ENCODE assay signal across 3 cellular contexts in genomic region chr19:34879563-34879962, GRCh38.
TF ChIP-seq lines count a peak whose summit lies in the region.

No MANE protein-coding gene starts in this region.

TF ChIP-seq in A549, 52 proteins besides CTCF, POLR2A, EP300 and RAD21:
- TF ChIP-seq BCL3 (IDR thresholded peaks at IDR 0.05) (no peak), CHD4 (IDR thresholded peaks at IDR 0.05; ENCODE audit: borderline replicate concordance) (no peak), ZC3H11A (IDR thresholded peaks at IDR 0.05) (no peak), CBX2 (IDR thresholded peaks at IDR 0.05; ENCODE audit: borderline replicate concordance, low read depth) (no peak), HES2 (IDR thresholded peaks at IDR 0.05) (no peak), SMC3 (IDR thresholded peaks at IDR 0.05) (no peak), RFX5 (IDR thresholded peaks at IDR 0.05) (no peak), NR3C1 (IDR thresholded peaks at IDR 0.05) (no peak), CHD2 (IDR thresholded peaks at IDR 0.05; ENCODE audit: low read length, partially characterized antibody) (no peak), ESRRA (IDR thresholded peaks at IDR 0.05; ENCODE audit: borderline replicate concordance, low read length) (no peak), ZFP36 (IDR thresholded peaks at IDR 0.05; ENCODE audit: borderline replicate concordance, partially characterized antibody) (no peak)
TF ChIP-seq in A549: peak in this region for 0.

TF ChIP-seq in HEK293, 187 proteins besides CTCF, POLR2A, EP300 and RAD21:
- TF ChIP-seq ZEB2 (tag by site-specific recombination; IDR thresholded peaks at IDR 0.05) (no peak), ZNF549 (tag by site-specific recombination; IDR thresholded peaks at IDR 0.05) (no peak), ZNF174 (tag by site-specific recombination; IDR thresholded peaks at IDR 0.05) (no peak), ZBTB20 (tag by site-specific recombination; IDR thresholded peaks at IDR 0.05) (no peak), ZNF707 (tag by site-specific recombination; IDR thresholded peaks at IDR 0.05) (no peak), ZNF518A (tag by site-specific recombination; conservative IDR thresholded peaks at IDR 0.05; ENCODE audit: low read depth) (no peak), ZNF280D (tag by site-specific recombination; IDR thresholded peaks at IDR 0.05) (peak; percentile 64; the same call in 1 of the 2 replicates), ZNF146 (tag by site-specific recombination; IDR thresholded peaks at IDR 0.05) (peak; percentile 93), ZNF571 (tag by site-specific recombination; IDR thresholded peaks at IDR 0.05) (no peak), AEBP2 (tag by site-specific recombination; IDR thresholded peaks at IDR 0.05; ENCODE audit: borderline replicate concordance) (no peak)

TF ChIP-seq in H1, 55 proteins besides CTCF, POLR2A, EP300 and RAD21:
- TF ChIP-seq CHD2 (IDR thresholded peaks at IDR 0.05; ENCODE audit: low read length) (no peak), SUZ12 (IDR thresholded peaks at IDR 0.05; ENCODE audit: low read length) (no peak), KDM5A (IDR thresholded peaks at IDR 0.05; ENCODE audit: low read length) (no peak), SIX5 (IDR thresholded peaks at IDR 0.05; ENCODE audit: low read depth, low read length) (no peak), CHD7 (IDR thresholded peaks at IDR 0.05; ENCODE audit: insufficient replicate concordance, low read length) (no peak), CEBPB (IDR thresholded peaks at IDR 0.05; ENCODE audit: low read depth, low read length) (no peak), FOSL1 (IDR thresholded peaks at IDR 0.05; ENCODE audit: insufficient read depth, low read depth, low read length) (no peak), HDAC6 (IDR thresholded peaks at IDR 0.05; ENCODE audit: low read depth, low read length) (no peak), SIRT6 (IDR thresholded peaks at IDR 0.05; ENCODE audit: low read length) (no peak), SP4 (IDR thresholded peaks at IDR 0.05; ENCODE audit: low read length) (no peak), CBX5 (IDR thresholded peaks at IDR 0.05; ENCODE audit: low read depth, low read length) (no peak), SIN3A (conservative IDR thresholded peaks at IDR 0.05 in 1 of 2, IDR thresholded peaks at IDR 0.05 in 1 of 2; ENCODE audit: low read depth in 1 of 2, low read length in 2 of 2) (no peak), ASH2L (IDR thresholded peaks at IDR 0.05; ENCODE audit: low read length) (no peak), MAX (IDR thresholded peaks at IDR 0.05) (no peak), EGR1 (IDR thresholded peaks at IDR 0.05; ENCODE audit: borderline replicate concordance, low read depth, low read length) (no peak), KDM1A (IDR thresholded peaks at IDR 0.05; ENCODE audit: borderline replicate concordance, low read length) (no peak), RFX5 (IDR thresholded peaks at IDR 0.05; ENCODE audit: borderline replicate concordance, low read depth, low read length) (no peak)
